ENCODE assay signal across 15 cellular contexts in the genomic region with DNA sequence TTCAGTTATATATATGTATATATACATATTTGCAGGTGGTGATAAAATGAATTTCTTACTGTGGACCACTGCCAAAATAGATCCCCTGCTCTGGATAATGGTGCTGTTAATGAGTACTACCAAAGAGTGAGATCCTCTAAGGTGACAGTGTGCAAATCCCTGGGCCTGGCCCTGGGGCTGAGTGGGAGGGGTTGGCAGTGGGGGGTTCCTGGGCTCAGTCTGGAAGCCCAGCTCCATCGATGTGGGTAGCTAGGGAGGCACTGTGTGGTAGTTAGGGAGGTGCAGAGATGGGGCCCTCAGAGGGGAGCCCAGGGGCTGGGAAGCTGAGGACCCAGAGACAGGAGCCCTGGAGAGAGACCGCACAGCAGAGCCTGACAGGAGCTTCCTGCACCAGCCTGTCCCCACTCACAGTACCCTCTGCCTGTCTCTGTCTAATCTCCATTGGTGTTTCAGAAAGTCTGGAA. TPM values are rescaled to one million over a fixed set of nuclear protein-coding genes. Genes with fewer than 3 reads are reported as not detected.
A peak's percentile ranks its signal among the peaks of the same experiment; 100 is the strongest.
DNase-seq lines count a peak whose midpoint lies in the region; ATAC-seq and TF ChIP-seq lines count a peak whose summit lies in the region.
"Had no signal": no experiment of that assay in that cellular context is flagged by ENCODE, and none has a peak within 500 bp of the region (broad histone marks: within the 10 kb centered on the region; RNA-seq: fewer than 3 reads in every experiment).

No MANE protein-coding gene starts in this region.

- no peaks in the 10 kb centered on the region for H3K27me3 ChIP-seq in breast epithelium
- H3K27me3 ChIP-seq in naive thymus-derived CD4-positive, alpha-beta T cell (ENCODE audit: control insufficient read depth in 2 of 2, insufficient read depth in 2 of 2, low read length in 2 of 2) = no peaks in the 10 kb centered on the region

- H3K4me1 Mint-ChIP-seq in naive thymus-derived CD4-positive, alpha-beta T cell = no peaks in the 10 kb centered on the region
- H3K4me1 Mint-ChIP-seq in effector memory CD8-positive, alpha-beta T cell (ENCODE audit: low read depth in 2 of 2) = no peaks in the 10 kb centered on the region

- peak; percentile 12 for ATAC-seq in naive thymus-derived CD4-positive, alpha-beta T cell
- ATAC-seq in HG03135 (IDR thresholded peaks at IDR 0.05; ENCODE audit: unreplicated experiment) = no peak
- no peak for ATAC-seq in effector memory CD8-positive, alpha-beta T cell (replicated peaks)
- no peak for ATAC-seq in GM19467 (IDR thresholded peaks at IDR 0.05; ENCODE audit: unreplicated experiment)
- ATAC-seq: activated naive CD4-positive, alpha-beta T cell treated with anti-CD3 and anti-CD28 coated beads, Interleukin-2, amount 50 U/mL, for 72 hours had no signal

- intact Hi-C loops in breast epithelium (cut with DNase I; ENCODE audit: low total_unique reads) = no loop called here
- intact Hi-C loops in naive thymus-derived CD4-positive, alpha-beta T cell (cut with micrococcal nuclease) = no loop called here

- no peak overlapping the region for H3K4me3 Mint-ChIP-seq in naive thymus-derived CD4-positive, alpha-beta T cell
- H3K4me3 Mint-ChIP-seq in effector memory CD8-positive, alpha-beta T cell = no peak overlapping the region
- H3K4me3 Mint-ChIP-seq: CD4-positive, CD25-positive, alpha-beta regulatory T cell had no signal

- POLR2A ChIA-PET in naive thymus-derived CD4-positive, alpha-beta T cell (lab: Charles Lee) = no interaction called here

- peaks cover 0 to 2% (median 0%) of the 10 kb centered on the region in 11 donors for H3K9me3 Mint-ChIP-seq in naive thymus-derived CD4-positive, alpha-beta T cell
- H3K9me3 Mint-ChIP-seq in effector memory CD8-positive, alpha-beta T cell = no peaks in the 10 kb centered on the region
- H3K9me3 Mint-ChIP-seq: activated naive CD4-positive, alpha-beta T cell treated with anti-CD3 and anti-CD28 coated beads, Interleukin-2, amount 50 U/mL, for 72 hours had no signal

- DNase-seq in COLO668 (lab: John Stamatoyannopoulos, UW; ENCODE audit: unreplicated experiment) = peak; percentile 53
- DNase-seq in DMS53 treated with DMSO at 0.1 percent for 48 hours (lab: John Stamatoyannopoulos, UW; ENCODE audit: unreplicated experiment) = peak; percentile 63
- no peak for DNase-seq in breast epithelium (ENCODE audit: low spot score in 2 of 2)
- no peak for DNase-seq in naive thymus-derived CD4-positive, alpha-beta T cell
- no peak for DNase-seq in effector memory CD8-positive, alpha-beta T cell
- DNase-seq: CD4-positive, CD25-positive, alpha-beta regulatory T cell; KG1; SIG-M5; stimulated activated CD4-positive, alpha-beta T cell treated with anti-CD3 and anti-CD28 coated beads, Interleukin-2, amount 100 ng/mL, for 48 hours; stimulated activated naive CD4-positive, alpha-beta T cell treated with Interleukin-2 at 50 U/mL for 16 hours had no signal

- H3K27me3 Mint-ChIP-seq in naive thymus-derived CD4-positive, alpha-beta T cell = peaks cover 0 to 10% (median 0%) of the 10 kb centered on the region in 5 donors
- peaks cover 19 to 41% of the 10 kb centered on the region in 2 donors for H3K27me3 Mint-ChIP-seq in effector memory CD8-positive, alpha-beta T cell

- H3K36me3 Mint-ChIP-seq in naive thymus-derived CD4-positive, alpha-beta T cell = no peaks in the 10 kb centered on the region
- H3K36me3 Mint-ChIP-seq in effector memory CD8-positive, alpha-beta T cell (ENCODE audit: insufficient read depth) = peaks cover 3% of the 10 kb centered on the region
- H3K36me3 Mint-ChIP-seq: activated naive CD4-positive, alpha-beta T cell treated with anti-CD3 and anti-CD28 coated beads, Interleukin-2, amount 50 U/mL, for 72 hours; CD4-positive, CD25-positive, alpha-beta regulatory T cell had no signal

- no peaks in the 10 kb centered on the region for H3K9me3 ChIP-seq in breast epithelium
- H3K9me3 ChIP-seq in naive thymus-derived CD4-positive, alpha-beta T cell (ENCODE audit: control insufficient read depth in 2 of 3, low read length in 3 of 3) = no peaks in the 10 kb centered on the region

- H3K27ac Mint-ChIP-seq in naive thymus-derived CD4-positive, alpha-beta T cell = no peak overlapping the region
- no peak overlapping the region for H3K27ac Mint-ChIP-seq in effector memory CD8-positive, alpha-beta T cell
- H3K27ac Mint-ChIP-seq: activated naive CD4-positive, alpha-beta T cell treated with anti-CD3 and anti-CD28 coated beads, Interleukin-2, amount 50 U/mL, for 72 hours; CD4-positive, CD25-positive, alpha-beta regulatory T cell had no signal

- no peaks in the 10 kb centered on the region for H3K4me1 ChIP-seq in breast epithelium
- H3K4me1 ChIP-seq in naive thymus-derived CD4-positive, alpha-beta T cell (ENCODE audit: control insufficient read depth in 2 of 2, insufficient read depth in 2 of 2, low read length in 2 of 2) = no peaks in the 10 kb centered on the region

- CTCF ChIA-PET in naive thymus-derived CD4-positive, alpha-beta T cell (lab: Charles Lee) = interaction anchor here (1.1 to 4.5 kb wide), 2 partner anchors 11 to 84 kb away, joined by 3 to 21 read pairs; no protein-coding TSS in a partner anchor

- no peak for TF ChIP-seq CTCF in breast epithelium (IDR thresholded peaks at IDR 0.05)

- TF ChIP-seq POLR2A in breast epithelium (IDR thresholded peaks at IDR 0.05) = no peak

- no peaks in the 10 kb centered on the region for H3K36me3 ChIP-seq in breast epithelium
- H3K36me3 ChIP-seq in naive thymus-derived CD4-positive, alpha-beta T cell (ENCODE audit: control insufficient read depth in 2 of 3, insufficient read depth in 3 of 3, low read length in 3 of 3) = no peaks in the 10 kb centered on the region

- peak overlapping the region; percentile 28 to 37 for H3K27ac ChIP-seq in breast epithelium
- no peak overlapping the region for H3K27ac ChIP-seq in naive thymus-derived CD4-positive, alpha-beta T cell (ENCODE audit: low read depth, low read length)

- H3K4me3 ChIP-seq in breast epithelium = no peak overlapping the region
- H3K4me3 ChIP-seq in naive thymus-derived CD4-positive, alpha-beta T cell (ENCODE audit: low read length) = no peak overlapping the region

RNA-seq across cellular contexts. Expression of gene KRT8, which starts 9.1 kb away (rescaled TPM):
- total RNA-seq in breast epithelium = 100 to 1,000 TPM in 2 of 3 donors, 1 to 10 TPM in 1; 4.6 to 430 (median 153) TPM
- total RNA-seq in naive thymus-derived CD4-positive, alpha-beta T cell = under 1 TPM in 4 of 5 experiments, not detected in 1; 0.15 to 0.62 (median 0.59) TPM
- under 1 TPM in 1 of 2 donors, not detected in 1; 0.09 TPM for polyA plus RNA-seq in naive thymus-derived CD4-positive, alpha-beta T cell
- total RNA-seq: CD4-positive, CD25-positive, alpha-beta regulatory T cell had no signal

RNA-seq across cellular contexts. Expression of gene KRT78, which starts 47.0 kb away (rescaled TPM):
- 1 to 10 TPM in 1 of 3 donors, not detected in 2; 2.0 TPM for total RNA-seq in breast epithelium
- not detected for total RNA-seq in naive thymus-derived CD4-positive, alpha-beta T cell
- not detected for polyA plus RNA-seq in naive thymus-derived CD4-positive, alpha-beta T cell
- total RNA-seq: activated naive CD4-positive, alpha-beta T cell treated with anti-CD3 and anti-CD28 coated beads, Interleukin-2, amount 50 U/mL, for 72 hours; CD4-positive, CD25-positive, alpha-beta regulatory T cell; cerebellum; pulmonary artery endothelial cell had no signal
- polyA plus RNA-seq: CD4-positive, CD25-positive, alpha-beta regulatory T cell had no signal

RNA-seq across cellular contexts. Expression of gene KRT18, which starts 53.2 kb away (rescaled TPM):
- 100 to 1,000 TPM in 2 of 3 donors, 1 to 10 TPM in 1; 2.1 to 380 (median 213) TPM for total RNA-seq in breast epithelium
- 10 to 100 TPM in 3 of 5 experiments, 1 to 10 TPM in 1, under 1 TPM in 1; 0.46 to 12.0 (median 10.1) TPM for total RNA-seq in naive thymus-derived CD4-positive, alpha-beta T cell
- 10 to 100 TPM; 14.1 to 23.1 TPM for polyA plus RNA-seq in naive thymus-derived CD4-positive, alpha-beta T cell

Comparison
In these comparisons a context has a peak if more than half of its experiments do, and no peak if none do; other contexts are left out.
1. DNase-seq: peak in COLO668 (single experiment) and DMS53 treated with DMSO at 0.1 percent for 48 hours (single experiment); none in breast epithelium (0 of 2), naive thymus-derived CD4-positive, alpha-beta T cell (0 of 9) and effector memory CD8-positive, alpha-beta T cell (0 of 3).